Comparison of ENCODE assay signal across 19 cellular contexts in the genomic region with DNA sequence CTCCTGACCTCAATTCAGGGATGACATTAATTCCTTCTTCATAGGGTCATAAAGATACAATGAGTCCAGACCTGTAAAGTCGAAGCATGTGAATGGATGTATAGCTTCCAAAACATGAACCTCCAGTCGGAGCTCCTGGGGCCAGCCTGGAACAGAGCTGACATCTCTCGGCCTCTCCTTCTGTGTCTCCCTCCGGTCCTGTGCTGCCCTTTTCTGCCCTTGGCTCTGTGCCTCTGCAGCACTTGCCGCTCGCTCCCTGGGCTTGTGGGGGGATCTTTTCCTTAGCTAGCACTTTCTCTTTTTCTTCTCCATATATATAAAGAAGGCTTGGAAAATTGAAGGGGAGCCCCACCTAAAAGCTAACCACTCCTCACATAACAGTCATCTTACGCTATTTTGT. TPM values are rescaled to one million over a fixed set of nuclear protein-coding genes. Genes with fewer than 3 reads are reported as not detected.
DNase-seq lines count a peak whose midpoint lies in the region; ATAC-seq, FAIRE-seq and TF ChIP-seq lines count a peak whose summit lies in the region.
"Had no signal": no experiment of that assay in that cellular context is flagged by ENCODE, and none has a peak within 500 bp of the region (broad histone marks: within the 10 kb centered on the region; RNA-seq: fewer than 3 reads in every experiment).

No MANE protein-coding gene starts in this region.

- H2AFZ ChIP-seq in IMR-90 (replicated peaks; ENCODE audit: low read length, poor library complexity) (no peak overlapping the region), osteoblast (ENCODE audit: low read length) (no peak overlapping the region)

- H2BK5ac ChIP-seq in IMR-90 (ENCODE audit: low read depth, low read length, poor library complexity, severe bottlenecking): no peak overlapping the region

- H3K27me3 ChIP-seq in IMR-90 (ENCODE audit: control insufficient read depth, insufficient read depth, low read length): no peaks in the 10 kb centered on the region
- H3K27me3 ChIP-seq in osteoblast (ENCODE audit: insufficient read depth, low read length): no peaks in the 10 kb centered on the region

- DNase-seq in A549 (ENCODE audit: low read depth in 1 of 2, low spot score in 1 of 2) (no peak), IMR-90 (no peak), cerebellar cortex (ENCODE audit: low spot score) (peak; percentile 52), osteoblast (ENCODE audit: insufficient read length, low spot score, missing footprints) (peak; percentile 74), GM19239 (ENCODE audit: insufficient read length, low spot score) (no peak), NCI-H524 (lab: John Stamatoyannopoulos, UW) (no peak), Ammon's horn (ENCODE audit: low spot score) (no peak)
- no peak for DNase-seq in effector CD4-positive, alpha-beta T cell
- DNase-seq: Calu3; CD8-positive, alpha-beta T cell; KG1; NCI-H1105 treated with DMSO at 0.1 percent for 48 hours; NCI-H1694; NCI-H2081 treated with DMSO at 0.1 percent for 48 hours; NCI-H446 treated with DMSO at 0.1 percent for 48 hours; SIG-M5 had no signal

- no peak overlapping the region for H3K23ac ChIP-seq in IMR-90 (ENCODE audit: low read depth, low read length)

- POLR2A ChIA-PET in A549 (lab: Yijun Ruan, JAX): interaction anchor here (1.3 to 1.8 kb wide), 2 partner anchors 23 to 51 kb away, joined by 3 to 5 read pairs; a partner anchor contains a TSS
- POLR2A ChIA-PET in IMR-90 (lab: Charles Lee; ENCODE audit: unreplicated experiment): no interaction called here

- H2BK20ac ChIP-seq in IMR-90 (ENCODE audit: low read depth, low read length): peak overlapping the region; percentile 16; the same call in 1 of the 2 replicates

- H3K14ac ChIP-seq in IMR-90 (replicated peaks; ENCODE audit: low read depth, low read length): peak overlapping the region; percentile 8; the same call in 1 of the 2 replicates

- H4K20me1 ChIP-seq in IMR-90 (ENCODE audit: insufficient read depth, low read length): no peaks in the 10 kb centered on the region
- H4K20me1 ChIP-seq in osteoblast (ENCODE audit: insufficient read depth, low read length): no peaks in the 10 kb centered on the region

- ATAC-seq in A549: no peak
- no peak for ATAC-seq in IMR-90 (ENCODE audit: low read depth)
- ATAC-seq: CD8-positive, alpha-beta T cell had no signal

- H3K9ac ChIP-seq in IMR-90 (ENCODE audit: low read depth, low read length): no peak overlapping the region

- TF ChIP-seq CTCF in A549 (IDR thresholded peaks at IDR 0.05) (no peak), IMR-90 (conservative IDR thresholded peaks at IDR 0.05; ENCODE audit: low read depth, low read length) (no peak), osteoblast (IDR thresholded peaks at IDR 0.05; ENCODE audit: extremely low read depth, low read depth, low read length) (no peak)

- H3K18ac ChIP-seq in IMR-90 (ENCODE audit: low read depth, low read length): no peak overlapping the region

- peak overlapping the region in 1 of 2 experiments; percentile 93; a peak in 3 of 6 replicates for H3K27ac ChIP-seq in A549
- H3K27ac ChIP-seq in IMR-90 (ENCODE audit: insufficient read depth, low read length): no peak overlapping the region
- H3K27ac ChIP-seq in osteoblast (ENCODE audit: low read depth, low read length): no peak overlapping the region

- H4K91ac ChIP-seq in IMR-90 (ENCODE audit: insufficient read depth, low read depth, low read length): no peak overlapping the region

- H2AK9ac ChIP-seq in IMR-90 (replicated peaks; ENCODE audit: low read depth, low read length, poor library complexity): peak overlapping the region; percentile 77

- no peak overlapping the region for H3K4me3 ChIP-seq in A549
- H3K4me3 ChIP-seq in IMR-90 (ENCODE audit: insufficient read depth, low read depth, low read length): no peak overlapping the region
- H3K4me3 ChIP-seq in osteoblast (ENCODE audit: insufficient read depth, low read length): no peak overlapping the region

- 84% methylated on average over 7 of the region's 7 CpGs for WGBS in A549 (ENCODE audit: missing lambda C conversion rate)
- no CpG with 5 or more reads among the region's 7 CpGs for WGBS in IMR-90 (ENCODE audit: extremely low coverage in 2 of 2, insufficient read length in 1 of 2), 2 experiments

- no peak overlapping the region for H2BK15ac ChIP-seq in IMR-90 (ENCODE audit: low read depth, low read length)

- TF ChIP-seq POLR2A in A549 (IDR thresholded peaks at IDR 0.05; ENCODE audit: low read length) (no peak), IMR-90 (IDR thresholded peaks at IDR 0.05; ENCODE audit: low read depth, low read length) (no peak)

- no peak overlapping the region for H4K8ac ChIP-seq in IMR-90 (ENCODE audit: low read depth in 2 of 2, low read length in 2 of 2)

- in situ Hi-C loops in IMR-90 (cut with MboI; ENCODE audit: low sequenced_read_pairs): loop anchor here (10.0 to 25.0 kb wide), 2 partner anchors 215 to 458 kb away; no protein-coding TSS in a partner anchor

- H3K9me1 ChIP-seq in IMR-90 (ENCODE audit: insufficient read depth, low read length): peaks cover 11% of the 10 kb centered on the region

- H3K36me3 ChIP-seq in IMR-90 (ENCODE audit: control insufficient read depth, insufficient read depth, low read length): peaks cover 2% of the 10 kb centered on the region; the same call in 1 of the 2 replicates
- H3K36me3 ChIP-seq in osteoblast (ENCODE audit: insufficient read depth, low read length): no peaks in the 10 kb centered on the region

- BruUV-seq in IMR-90 (replicated peaks; lab: Mats Ljungman, UMichigan): no TSS peak

- H3K79me2 ChIP-seq in osteoblast (ENCODE audit: insufficient read depth, low read length): no peaks in the 10 kb centered on the region

- intact Hi-C loops in IMR-90 (cut with micrococcal nuclease): loop anchor here (5.0 kb wide), 1 partner anchor 162 kb away; no protein-coding TSS in a partner anchor

- CTCF ChIA-PET in A549 (lab: Yijun Ruan, JAX): interaction anchor here (0.7 to 89.2 kb wide), 11 partner anchors 8 to 259 kb away, joined by 3 to 3627 read pairs (median 6); a partner anchor contains a TSS
- CTCF ChIA-PET in IMR-90 (lab: Yijun Ruan, JAX): interaction anchor here (0.8 to 3.5 kb wide), 7 partner anchors 14 to 254 kb away, joined by 3 to 35 read pairs (median 5); no protein-coding TSS in a partner anchor

- peaks cover 3% of the 10 kb centered on the region in 2 experiments; a peak in 2 of 4 replicates for H3K79me1 ChIP-seq in IMR-90 (ENCODE audit: low read depth in 1 of 2, low read length in 2 of 2)

- H3K4ac ChIP-seq in IMR-90 (ENCODE audit: low read depth, low read length): 0 out of 2 replicates have a peak overlapping the region, but pooled peaks have one; percentile 44

- H2AK5ac ChIP-seq in IMR-90 (ENCODE audit: low read depth, low read length): peak overlapping the region; percentile 81

- TF ChIP-seq EP300 in A549 (IDR thresholded peaks at IDR 0.05): no peak

- no peak for FAIRE-seq in A549 (lab: Jason Lieb, UNC)
- FAIRE-seq in GM19239 (lab: Jason Lieb, UNC): no peak
- FAIRE-seq: GM12891, GM18507, HepG2 had no signal

- H2BK120ac ChIP-seq in IMR-90 (ENCODE audit: low read depth, low read length): peak overlapping the region; percentile 10; the same call in 1 of the 2 replicates

- H4K5ac ChIP-seq in IMR-90 (ENCODE audit: low read depth, low read length): no peak overlapping the region

- no peak overlapping the region for H3K56ac ChIP-seq in IMR-90 (ENCODE audit: extremely low read depth, insufficient read depth, low read length)

- H3K4me1 ChIP-seq in A549 (peaks cover 51% of the 10 kb centered on the region), IMR-90 (ENCODE audit: control insufficient read depth, insufficient read depth, low read length) (peaks cover 15% of the 10 kb centered on the region), osteoblast (ENCODE audit: insufficient read depth, low read length) (peaks cover 22% of the 10 kb centered on the region)

- no peaks in the 10 kb centered on the region for H3K9me3 ChIP-seq in A549
- H3K9me3 ChIP-seq in IMR-90 (ENCODE audit: control insufficient read depth, insufficient read depth, low read length): no peaks in the 10 kb centered on the region
- H3K9me3 ChIP-seq in osteoblast (ENCODE audit: low read depth, low read length): no peaks in the 10 kb centered on the region

- H3K4me2 ChIP-seq in A549 (peak overlapping the region; percentile 31), IMR-90 (ENCODE audit: low read depth, low read length) (no peak overlapping the region), osteoblast (ENCODE audit: insufficient read depth, low read length) (no peak overlapping the region)

- dilution Hi-C loops in IMR-90 (cut with HindIII; ENCODE audit: low sequenced_read_pairs, unreplicated experiment): no loop called here

- TF ChIP-seq RAD21 in A549 (conservative IDR thresholded peaks at IDR 0.05 in 1 of 2, IDR thresholded peaks at IDR 0.05 in 1 of 2) (no peak), IMR-90 (IDR thresholded peaks at IDR 0.05; ENCODE audit: low read length) (no peak)

RNA-seq across cellular contexts. Expression of a gene that starts 42.5 kb away (rescaled TPM):
- polyA plus RNA-seq in A549 (2011; rRNA removed): 1.6 and 1.7 TPM in 2 replicates
- 3.3 and 3.8 TPM in 2 replicates for polyA plus RNA-seq in A549 (2012; cell fraction: cytosol; rRNA removed)
- 4.6 and 5.4 TPM in 2 replicates for polyA plus RNA-seq in A549 (2012; cell fraction: nucleus; rRNA removed)
- 2.9 to 3.7 TPM (median 3.2 TPM) in 3 replicates for polyA plus RNA-seq in A549 (2017; fragmentation: RNase III; extraction: RNeasy Plus Mini Kit Qiagen cat#74134 plus additional on column Dnase treatment)
- 2.6 and 3.4 TPM in 2 replicates for polyA minus RNA-seq in A549 (2011; rRNA and poly(A)+ RNA removed)
- 2.0 and 2.2 TPM in 2 replicates for total RNA-seq in IMR-90 (2012; rRNA removed)
- 4.2 and 4.6 TPM in 2 replicates for polyA plus RNA-seq in IMR-90 (2012; rRNA removed)
- 4.5 and 5.0 TPM in 2 replicates for polyA plus RNA-seq in IMR-90 (2012; cell fraction: cytosol; rRNA removed)
- polyA plus RNA-seq in IMR-90 (2012; cell fraction: nucleus; rRNA removed; ENCODE audit: low replicate concordance): 4.4 and 7.7 TPM in 2 replicates
- total RNA-seq in osteoblast: 1.8 and 2.9 TPM in 2 replicates

RNA-seq across cellular contexts. Expression of a gene that starts 51.3 kb away (rescaled TPM):
- 22.6 and 29.7 TPM in 2 replicates for polyA plus RNA-seq in A549 (2011; rRNA removed)
- 31.1 and 44.6 TPM in 2 replicates for polyA plus RNA-seq in A549 (2012; cell fraction: cytosol; rRNA removed)
- polyA plus RNA-seq in A549 (2012; cell fraction: nucleus; rRNA removed): 58.5 and 70.7 TPM in 2 replicates
- polyA plus RNA-seq in A549 (2017; fragmentation: RNase III; extraction: RNeasy Plus Mini Kit Qiagen cat#74134 plus additional on column Dnase treatment): 37.8 to 40.9 TPM (median 38.8 TPM) in 3 replicates
- polyA minus RNA-seq in A549 (2011; rRNA and poly(A)+ RNA removed): 34.3 and 54.4 TPM in 2 replicates
- total RNA-seq in IMR-90 (2012; rRNA removed): 7.2 and 8.1 TPM in 2 replicates
- polyA plus RNA-seq in IMR-90 (2012; rRNA removed): 17.6 and 18.7 TPM in 2 replicates
- 12.3 and 18.8 TPM in 2 replicates for polyA plus RNA-seq in IMR-90 (2012; cell fraction: cytosol; rRNA removed)
- polyA plus RNA-seq in IMR-90 (2012; cell fraction: nucleus; rRNA removed; ENCODE audit: low replicate concordance): 22.8 and 32.1 TPM in 2 replicates
- total RNA-seq in osteoblast: 2.7 and 3.6 TPM in 2 replicates

RNA-seq across cellular contexts. Expression of a gene that starts 58.8 kb away (rescaled TPM):
- polyA plus RNA-seq in A549 (2011; rRNA removed) (8.5 and 9.0 TPM in 2 replicates), A549 (2017; fragmentation: RNase III; extraction: RNeasy Plus Mini Kit Qiagen cat#74134 plus additional on column Dnase treatment) (8.5 to 8.7 TPM (median 8.6 TPM) in 3 replicates), IMR-90 (2012; rRNA removed) (7.2 and 8.0 TPM in 2 replicates)
- 2.5 and 3.1 TPM in 2 replicates for polyA plus RNA-seq in A549 (2012; cell fraction: cytosol; rRNA removed)
- 1.6 and 2.0 TPM in 2 replicates for polyA plus RNA-seq in A549 (2012; cell fraction: nucleus; rRNA removed)
- 10.2 and 10.9 TPM in 2 replicates for polyA minus RNA-seq in A549 (2011; rRNA and poly(A)+ RNA removed)
- total RNA-seq in IMR-90 (2012; rRNA removed) (18.3 and 19.2 TPM in 2 replicates), osteoblast (16.5 and 18.1 TPM in 2 replicates)
- 2.9 and 3.2 TPM in 2 replicates for polyA plus RNA-seq in IMR-90 (2012; cell fraction: cytosol; rRNA removed)
- 1.8 and 5.1 TPM in 2 replicates for polyA plus RNA-seq in IMR-90 (2012; cell fraction: nucleus; rRNA removed; ENCODE audit: low replicate concordance)

Comparison
In these comparisons a context has a peak if more than half of its experiments do, and no peak if none do; other contexts are left out.
1. DNase-seq: peak in cerebellar cortex (single experiment) and osteoblast (single experiment); none in A549 (0 of 2), IMR-90 (single experiment), GM19239 (single experiment), NCI-H524 (0 of 2), Ammon's horn (single experiment) and effector CD4-positive, alpha-beta T cell (single experiment).